In genomic region chr3:169764453-169765280, GRCh38 we compare ENCODE assay signal across 1 cellular context.
TF ChIP-seq lines count a peak whose summit lies in the region.

TERC (minus strand) TSS chr3:169765060.

TF ChIP-seq in K562, 482 proteins besides CTCF, POLR2A, EP300 and RAD21 (continued from another document and continues in another):
- TF ChIP-seq ZNF518B (CRISPR knock-in tag; IDR thresholded peaks at IDR 0.05) (no peak), CHD4 (IDR thresholded peaks at IDR 0.05; ENCODE audit: insufficient read depth, insufficient replicate concordance, low read depth, low read length, poor library complexity, severe bottlenecking) (no peak), XRCC5 (IDR thresholded peaks at IDR 0.05; ENCODE audit: low read depth, low read length) (no peak), GATAD2A (IDR thresholded peaks at IDR 0.05) (no peak), ZBTB5 (IDR thresholded peaks at IDR 0.05) (no peak), ZNF354B (CRISPR knock-in tag; IDR thresholded peaks at IDR 0.05) (no peak; the same call in 1 of the 2 replicates), SAFB2 (IDR thresholded peaks at IDR 0.05; ENCODE audit: borderline replicate concordance, low read depth, low read length, severe bottlenecking) (no peak), CBX1 (IDR thresholded peaks at IDR 0.05; ENCODE audit: low read depth) (peak; percentile 92), NR2C1 (IDR thresholded peaks at IDR 0.05) (no peak; the same call in 1 of the 2 replicates), NR2C1 (tag; IDR thresholded peaks at IDR 0.05) (peak; percentile 40; the same call in 1 of the 2 replicates), POLR2B (IDR thresholded peaks at IDR 0.05; ENCODE audit: low read depth, partially characterized antibody) (peak; percentile 92), JUN (IDR thresholded peaks at IDR 0.05; ENCODE audit: borderline replicate concordance, low read depth, low read length) (no peak), JUN (CRISPR knock-in tag; IDR thresholded peaks at IDR 0.05; ENCODE audit: borderline replicate concordance) (no peak), ZKSCAN3 (CRISPR knock-in tag; IDR thresholded peaks at IDR 0.05) (no peak), KHSRP (IDR thresholded peaks at IDR 0.05) (no peak), HNRNPUL1 (IDR thresholded peaks at IDR 0.05; ENCODE audit: low read length) (no peak), CTBP1 (IDR thresholded peaks at IDR 0.05; ENCODE audit: borderline replicate concordance) (0 out of 2 replicates have a peak, but pooled peaks have one; percentile 20), ZNF785 (CRISPR knock-in tag; IDR thresholded peaks at IDR 0.05) (no peak), ZNF316 (IDR thresholded peaks at IDR 0.05) (no peak), ZNF75A (CRISPR knock-in tag; IDR thresholded peaks at IDR 0.05) (0 out of 2 replicates have a peak, but pooled peaks have one; percentile 21), KDM1A (IDR thresholded peaks at IDR 0.05) (no peak), ZSCAN29 (IDR thresholded peaks at IDR 0.05) (no peak), PHB2 (IDR thresholded peaks at IDR 0.05; ENCODE audit: low read depth) (no peak), C11orf30 (IDR thresholded peaks at IDR 0.05; ENCODE audit: low read depth) (no peak), STAG1 (CRISPR knock-in tag; IDR thresholded peaks at IDR 0.05; ENCODE audit: borderline replicate concordance) (no peak), ZNF77 (CRISPR knock-in tag; IDR thresholded peaks at IDR 0.05) (no peak), ZFP36 (IDR thresholded peaks at IDR 0.05; ENCODE audit: low read depth, low read length, partially characterized antibody) (no peak), CSDE1 (IDR thresholded peaks at IDR 0.05) (no peak), ARID1B (IDR thresholded peaks at IDR 0.05) (no peak; the same call in 1 of the 2 replicates), HDAC1 (IDR thresholded peaks at IDR 0.05) (peak in 1 of 2 experiments; percentile 41; a peak in 1 of 4 replicates), ZBTB7A (IDR thresholded peaks at IDR 0.05; ENCODE audit: borderline replicate concordance, control insufficient read depth, low read depth, low read length) (no peak; the same call in 1 of the 2 replicates), LARP7 (IDR thresholded peaks at IDR 0.05) (no peak), SMARCB1 (IDR thresholded peaks at IDR 0.05; ENCODE audit: insufficient read length, low read depth) (no peak), MAFG (tag; conservative IDR thresholded peaks at IDR 0.05) (no peak), TAF9B (IDR thresholded peaks at IDR 0.05; ENCODE audit: partially characterized antibody) (peak; percentile 48), ZNF780A (CRISPR knock-in tag; IDR thresholded peaks at IDR 0.05) (no peak), ZNF143 (CRISPR knock-in tag; IDR thresholded peaks at IDR 0.05) (no peak), NR2C2 (CRISPR knock-in tag; IDR thresholded peaks at IDR 0.05) (no peak), NR2C2 (tag; IDR thresholded peaks at IDR 0.05) (peak; percentile 66; the same call in 1 of the 2 replicates), SETDB1 (IDR thresholded peaks at IDR 0.05; ENCODE audit: low read length) (no peak), E2F3 (CRISPR knock-in tag; IDR thresholded peaks at IDR 0.05) (no peak), ZNF239 (CRISPR knock-in tag; IDR thresholded peaks at IDR 0.05) (no peak), ARHGAP35 (IDR thresholded peaks at IDR 0.05; ENCODE audit: partially characterized antibody) (peak; percentile 60), KLF16 (IDR thresholded peaks at IDR 0.05) (no peak; the same call in 1 of the 2 replicates), SMARCA4 (IDR thresholded peaks at IDR 0.05) (no peak), MEF2D (tag; conservative IDR thresholded peaks at IDR 0.05; ENCODE audit: low read depth) (no peak), SIN3A (IDR thresholded peaks at IDR 0.05; ENCODE audit: borderline replicate concordance in 2 of 2, control insufficient read depth in 1 of 2, low read depth in 2 of 2, low read length in 2 of 2) (no peak), ZKSCAN1 (IDR thresholded peaks at IDR 0.05; ENCODE audit: low read depth, low read length) (no peak), HES1 (IDR thresholded peaks at IDR 0.05; ENCODE audit: low read depth) (no peak), BACH1 (tag; IDR thresholded peaks at IDR 0.05) (no peak), ELF4 (CRISPR knock-in tag; IDR thresholded peaks at IDR 0.05) (peak; percentile 80; the same call in 1 of the 2 replicates)
- TF ChIP-seq, protein P1, sequence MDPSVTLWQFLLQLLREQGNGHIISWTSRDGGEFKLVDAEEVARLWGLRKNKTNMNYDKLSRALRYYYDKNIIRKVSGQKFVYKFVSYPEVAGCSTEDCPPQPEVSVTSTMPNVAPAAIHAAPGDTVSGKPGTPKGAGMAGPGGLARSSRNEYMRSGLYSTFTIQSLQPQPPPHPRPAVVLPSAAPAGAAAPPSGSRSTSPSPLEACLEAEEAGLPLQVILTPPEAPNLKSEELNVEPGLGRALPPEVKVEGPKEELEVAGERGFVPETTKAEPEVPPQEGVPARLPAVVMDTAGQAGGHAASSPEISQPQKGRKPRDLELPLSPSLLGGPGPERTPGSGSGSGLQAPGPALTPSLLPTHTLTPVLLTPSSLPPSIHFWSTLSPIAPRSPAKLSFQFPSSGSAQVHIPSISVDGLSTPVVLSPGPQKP (CRISPR knock-in tag; IDR thresholded peaks at IDR 0.05), result no peak
- TF ChIP-seq, protein P2, sequence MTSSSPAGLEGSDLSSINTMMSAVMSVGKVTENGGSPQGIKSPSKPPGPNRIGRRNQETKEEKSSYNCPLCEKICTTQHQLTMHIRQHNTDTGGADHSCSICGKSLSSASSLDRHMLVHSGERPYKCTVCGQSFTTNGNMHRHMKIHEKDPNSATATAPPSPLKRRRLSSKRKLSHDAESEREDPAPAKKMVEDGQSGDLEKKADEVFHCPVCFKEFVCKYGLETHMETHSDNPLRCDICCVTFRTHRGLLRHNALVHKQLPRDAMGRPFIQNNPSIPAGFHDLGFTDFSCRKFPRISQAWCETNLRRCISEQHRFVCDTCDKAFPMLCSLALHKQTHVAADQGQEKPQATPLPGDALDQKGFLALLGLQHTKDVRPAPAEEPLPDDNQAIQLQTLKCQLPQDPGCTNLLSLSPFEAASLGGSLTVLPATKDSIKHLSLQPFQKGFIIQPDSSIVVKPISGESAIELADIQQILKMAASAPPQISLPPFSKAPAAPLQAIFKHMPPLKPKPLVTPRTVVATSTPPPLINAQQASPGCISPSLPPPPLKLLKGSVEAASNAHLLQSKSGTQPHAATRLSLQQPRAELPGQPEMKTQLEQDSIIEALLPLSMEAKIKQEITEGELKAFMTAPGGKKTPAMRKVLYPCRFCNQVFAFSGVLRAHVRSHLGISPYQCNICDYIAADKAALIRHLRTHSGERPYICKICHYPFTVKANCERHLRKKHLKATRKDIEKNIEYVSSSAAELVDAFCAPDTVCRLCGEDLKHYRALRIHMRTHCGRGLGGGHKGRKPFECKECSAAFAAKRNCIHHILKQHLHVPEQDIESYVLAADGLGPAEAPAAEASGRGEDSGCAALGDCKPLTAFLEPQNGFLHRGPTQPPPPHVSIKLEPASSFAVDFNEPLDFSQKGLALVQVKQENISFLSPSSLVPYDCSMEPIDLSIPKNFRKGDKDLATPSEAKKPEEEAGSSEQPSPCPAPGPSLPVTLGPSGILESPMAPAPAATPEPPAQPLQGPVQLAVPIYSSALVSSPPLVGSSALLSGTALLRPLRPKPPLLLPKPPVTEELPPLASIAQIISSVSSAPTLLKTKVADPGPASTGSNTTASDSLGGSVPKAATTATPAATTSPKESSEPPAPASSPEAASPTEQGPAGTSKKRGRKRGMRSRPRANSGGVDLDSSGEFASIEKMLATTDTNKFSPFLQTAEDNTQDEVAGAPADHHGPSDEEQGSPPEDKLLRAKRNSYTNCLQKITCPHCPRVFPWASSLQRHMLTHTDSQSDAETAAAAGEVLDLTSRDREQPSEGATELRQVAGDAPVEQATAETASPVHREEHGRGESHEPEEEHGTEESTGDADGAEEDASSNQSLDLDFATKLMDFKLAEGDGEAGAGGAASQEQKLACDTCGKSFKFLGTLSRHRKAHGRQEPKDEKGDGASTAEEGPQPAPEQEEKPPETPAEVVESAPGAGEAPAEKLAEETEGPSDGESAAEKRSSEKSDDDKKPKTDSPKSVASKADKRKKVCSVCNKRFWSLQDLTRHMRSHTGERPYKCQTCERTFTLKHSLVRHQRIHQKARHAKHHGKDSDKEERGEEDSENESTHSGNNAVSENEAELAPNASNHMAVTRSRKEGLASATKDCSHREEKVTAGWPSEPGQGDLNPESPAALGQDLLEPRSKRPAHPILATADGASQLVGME (CRISPR knock-in tag; IDR thresholded peaks at IDR 0.05), result no peak
- TF ChIP-seq, protein P3, sequence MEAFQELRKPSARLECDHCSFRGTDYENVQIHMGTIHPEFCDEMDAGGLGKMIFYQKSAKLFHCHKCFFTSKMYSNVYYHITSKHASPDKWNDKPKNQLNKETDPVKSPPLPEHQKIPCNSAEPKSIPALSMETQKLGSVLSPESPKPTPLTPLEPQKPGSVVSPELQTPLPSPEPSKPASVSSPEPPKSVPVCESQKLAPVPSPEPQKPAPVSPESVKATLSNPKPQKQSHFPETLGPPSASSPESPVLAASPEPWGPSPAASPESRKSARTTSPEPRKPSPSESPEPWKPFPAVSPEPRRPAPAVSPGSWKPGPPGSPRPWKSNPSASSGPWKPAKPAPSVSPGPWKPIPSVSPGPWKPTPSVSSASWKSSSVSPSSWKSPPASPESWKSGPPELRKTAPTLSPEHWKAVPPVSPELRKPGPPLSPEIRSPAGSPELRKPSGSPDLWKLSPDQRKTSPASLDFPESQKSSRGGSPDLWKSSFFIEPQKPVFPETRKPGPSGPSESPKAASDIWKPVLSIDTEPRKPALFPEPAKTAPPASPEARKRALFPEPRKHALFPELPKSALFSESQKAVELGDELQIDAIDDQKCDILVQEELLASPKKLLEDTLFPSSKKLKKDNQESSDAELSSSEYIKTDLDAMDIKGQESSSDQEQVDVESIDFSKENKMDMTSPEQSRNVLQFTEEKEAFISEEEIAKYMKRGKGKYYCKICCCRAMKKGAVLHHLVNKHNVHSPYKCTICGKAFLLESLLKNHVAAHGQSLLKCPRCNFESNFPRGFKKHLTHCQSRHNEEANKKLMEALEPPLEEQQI (IDR thresholded peaks at IDR 0.05), result peak; percentile 78; the same call in 1 of the 2 replicates
- TF ChIP-seq, protein P4, sequence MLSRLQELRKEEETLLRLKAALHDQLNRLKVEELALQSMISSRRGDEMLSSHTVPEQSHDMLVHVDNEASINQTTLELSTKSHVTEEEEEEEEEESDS (CRISPR knock-in tag; IDR thresholded peaks at IDR 0.05), result no peak
- TF ChIP-seq, protein P5, sequence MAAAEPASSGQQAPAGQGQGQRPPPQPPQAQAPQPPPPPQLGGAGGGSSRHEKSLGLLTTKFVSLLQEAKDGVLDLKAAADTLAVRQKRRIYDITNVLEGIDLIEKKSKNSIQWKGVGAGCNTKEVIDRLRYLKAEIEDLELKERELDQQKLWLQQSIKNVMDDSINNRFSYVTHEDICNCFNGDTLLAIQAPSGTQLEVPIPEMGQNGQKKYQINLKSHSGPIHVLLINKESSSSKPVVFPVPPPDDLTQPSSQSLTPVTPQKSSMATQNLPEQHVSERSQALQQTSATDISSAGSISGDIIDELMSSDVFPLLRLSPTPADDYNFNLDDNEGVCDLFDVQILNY (CRISPR knock-in tag; IDR thresholded peaks at IDR 0.05), result no peak
- TF ChIP-seq, protein P6, sequence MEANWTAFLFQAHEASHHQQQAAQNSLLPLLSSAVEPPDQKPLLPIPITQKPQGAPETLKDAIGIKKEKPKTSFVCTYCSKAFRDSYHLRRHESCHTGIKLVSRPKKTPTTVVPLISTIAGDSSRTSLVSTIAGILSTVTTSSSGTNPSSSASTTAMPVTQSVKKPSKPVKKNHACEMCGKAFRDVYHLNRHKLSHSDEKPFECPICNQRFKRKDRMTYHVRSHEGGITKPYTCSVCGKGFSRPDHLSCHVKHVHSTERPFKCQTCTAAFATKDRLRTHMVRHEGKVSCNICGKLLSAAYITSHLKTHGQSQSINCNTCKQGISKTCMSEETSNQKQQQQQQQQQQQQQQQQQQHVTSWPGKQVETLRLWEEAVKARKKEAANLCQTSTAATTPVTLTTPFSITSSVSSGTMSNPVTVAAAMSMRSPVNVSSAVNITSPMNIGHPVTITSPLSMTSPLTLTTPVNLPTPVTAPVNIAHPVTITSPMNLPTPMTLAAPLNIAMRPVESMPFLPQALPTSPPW (CRISPR knock-in tag; IDR thresholded peaks at IDR 0.05), result peak; percentile 91
